In genomic region chr3:143024351-143024960, GRCh38 we compare ENCODE assay signal across 29 cellular contexts.
"Had no signal": no experiment of that assay in that cellular context is flagged by ENCODE, and none has a peak within 500 bp of the region (broad histone marks: within the 10 kb centered on the region; RNA-seq: fewer than 3 reads in every experiment).

No MANE protein-coding gene starts in this region.

- H3K27me3 ChIP-seq: esophagus squamous epithelium, neutrophil, ovary, tibial nerve had no signal

- H3K36me3 ChIP-seq: ovary had no signal

- FAIRE-seq: astrocyte had no signal

- H3K27ac ChIP-seq: epithelial cell of prostate, esophagus squamous epithelium, neutrophil, ovary, tibial nerve, VCaP had no signal

- H3K9me3 ChIP-seq: esophagus squamous epithelium, neutrophil, ovary, tibial nerve had no signal

- H3K4me1 ChIP-seq: esophagus squamous epithelium, tibial nerve had no signal

- ATAC-seq: activated CD4-positive, CD25-positive, alpha-beta regulatory T cell treated with anti-CD3 and anti-CD28 coated beads, Interleukin-2, amount 50 U/mL, for 24 hours; left cardiac atrium; right cardiac atrium had no signal

- DNase-seq: activated CD4-positive, alpha-beta memory T cell treated with anti-CD3 and anti-CD28 coated beads for 36 hours; activated CD4-positive, alpha-beta T cell treated with anti-CD3 and anti-CD28 coated beads for 48 hours; activated CD8-positive, alpha-beta memory T cell treated with anti-CD3 and anti-CD28 coated beads, Interleukin-2, amount 50 U/mL, for 4 hours; activated gamma-delta T cell treated with Interleukin-2 at 50 U/mL for 16 hours; activated naive CD4-positive, alpha-beta T cell treated with anti-CD3 and anti-CD28 coated beads, Interleukin-2, amount 50 U/mL, for 16 hours; activated T-cell treated with anti-CD3 and anti-CD28 coated beads, Interleukin-2, amount 50 U/mL, for 24 hours; amniotic stem cell; dermis blood vessel endothelial cell; effector CD4-positive, alpha-beta T cell; esophagus squamous epithelium; foreskin melanocyte; islet precursor cell; left cardiac atrium; naive B cell; nephron progenitor cell; ovary; right cardiac atrium; stimulated activated CD4-positive, alpha-beta T cell treated with anti-CD3 and anti-CD28 coated beads, Interleukin-15, amount 100 ng/mL, for 24 hours; stimulated activated CD4-positive, alpha-beta T cell treated with anti-CD3 and anti-CD28 coated beads, Interleukin-2, amount 100 ng/mL, for 24 hours; stimulated activated naive CD4-positive, alpha-beta T cell; T-helper 1 cell had no signal

- H3K4me3 Mint-ChIP-seq: activated CD4-positive, alpha-beta memory T cell treated with anti-CD3 and anti-CD28 coated beads for 36 hours; activated T-cell treated with anti-CD3 and anti-CD28 coated beads, Interleukin-2, amount 50 U/mL, for 24 hours; central memory CD8-positive, alpha-beta T cell; mesothelial cell of epicardium; naive B cell; nephron progenitor cell had no signal

- H3K27me3 Mint-ChIP-seq: activated CD4-positive, alpha-beta memory T cell treated with anti-CD3 and anti-CD28 coated beads for 36 hours; activated T-cell treated with anti-CD3 and anti-CD28 coated beads, Interleukin-2, amount 50 U/mL, for 24 hours; central memory CD8-positive, alpha-beta T cell; naive B cell had no signal

- H3K4me3 ChIP-seq: esophagus squamous epithelium, ovary, tibial nerve had no signal

- H3K4me1 Mint-ChIP-seq: central memory CD8-positive, alpha-beta T cell; mesothelial cell of epicardium; naive B cell; nephron progenitor cell had no signal

- H3K27ac Mint-ChIP-seq: activated CD4-positive, alpha-beta memory T cell treated with anti-CD3 and anti-CD28 coated beads for 36 hours; activated T-cell treated with anti-CD3 and anti-CD28 coated beads, Interleukin-2, amount 50 U/mL, for 24 hours; mesothelial cell of epicardium; nephron progenitor cell had no signal
